10 cellular contexts compared by ENCODE assay signal in genomic region chr22:32103648-32104326, GRCh38. TPM values are rescaled to one million over a fixed set of nuclear protein-coding genes. Genes with fewer than 3 reads are reported as not detected.
DNase-seq lines count a peak whose midpoint lies in the region; ATAC-seq, FAIRE-seq and TF ChIP-seq lines count a peak whose summit lies in the region.
"Had no signal": no experiment of that assay in that cellular context is flagged by ENCODE, and none has a peak within 500 bp of the region (broad histone marks: within the 10 kb centered on the region; RNA-seq: fewer than 3 reads in every experiment).

No MANE protein-coding gene starts in this region.

- peak; percentile 25; the same call in 1 of the 2 replicates for TF ChIP-seq CTCF in BJ (IDR thresholded peaks at IDR 0.05; ENCODE audit: insufficient read depth, low read depth, low read length)
- peak; percentile 18 for TF ChIP-seq CTCF in GM13977 (IDR thresholded peaks at IDR 0.05; ENCODE audit: extremely low read depth, insufficient read depth, missing control alignments)
- TF ChIP-seq CTCF in RWPE2 (IDR thresholded peaks at IDR 0.05; ENCODE audit: poor library complexity, severe bottlenecking) = peak; percentile 48

- no peak overlapping the region for H3K27ac ChIP-seq in RWPE2 (ENCODE audit: poor library complexity, severe bottlenecking)

- CTCF ChIA-PET in BJ (lab: Yijun Ruan, JAX) = interaction anchor here (0.7 to 1.5 kb wide), 3 partner anchors 151 to 946 kb away, joined by 3 to 5 read pairs (median 3); partner anchors contain the start of gene SLC5A4

- FAIRE-seq in islet of Langerhans (lab: Jason Lieb, UNC) (peak; percentile 84), GM19239 (lab: Jason Lieb, UNC) (no peak)

- DNase-seq in BJ (ENCODE audit: low read depth) = no peak
- no peak for DNase-seq in GM13977 (ENCODE audit: low spot score)
- DNase-seq in RWPE2 (ENCODE audit: low spot score) = no peak
- no peak for DNase-seq in GM19239 (ENCODE audit: insufficient read length, low spot score)
- no peak for DNase-seq in SK-N-DZ (ENCODE audit: low spot score)
- DNase-seq: activated effector memory CD4-positive, alpha-beta T cell treated with anti-CD3 and anti-CD28 coated beads, Interleukin-2, amount 50 U/mL, for 16 hours; stimulated activated CD4-positive, alpha-beta T cell treated with anti-CD3 and anti-CD28 coated beads, Interleukin-2, amount 100 ng/mL, for 24 hours had no signal

- POLR2A ChIA-PET in BJ (lab: Charles Lee) = no interaction called here

- H3K4me3 ChIP-seq in BJ (ENCODE audit: low read depth, low read length) = no peak overlapping the region
- H3K4me3 ChIP-seq in RWPE2 (ENCODE audit: severe bottlenecking) = no peak overlapping the region

- H3K9me3 ChIP-seq in RWPE2 (ENCODE audit: severe bottlenecking) = no peaks in the 10 kb centered on the region

- H3K27me3 ChIP-seq in BJ (ENCODE audit: control insufficient read depth, insufficient read depth, low read length) = no peaks in the 10 kb centered on the region
- no peaks in the 10 kb centered on the region for H3K27me3 ChIP-seq in RWPE2 (ENCODE audit: insufficient read depth, poor library complexity, severe bottlenecking)

- H3K4me1 ChIP-seq in RWPE2 (ENCODE audit: insufficient read depth, poor library complexity, severe bottlenecking) = no peaks in the 10 kb centered on the region

- ATAC-seq in RWPE2 (ENCODE audit: low read depth) = no peak
- ATAC-seq in GM21717 (IDR thresholded peaks at IDR 0.05; ENCODE audit: unreplicated experiment) = no peak
- no peak for ATAC-seq in GM21381 (IDR thresholded peaks at IDR 0.05; ENCODE audit: unreplicated experiment)

- in situ Hi-C loops in GM13977 (cut with MboI; ENCODE audit: low pct_unique_long_range_greater_than_20kb, low sequenced_read_pairs, unreplicated experiment) = no loop called here

- H3K36me3 ChIP-seq in BJ (ENCODE audit: control insufficient read depth, insufficient read depth, low read length) (no peaks in the 10 kb centered on the region), RWPE2 (ENCODE audit: low read depth) (no peaks in the 10 kb centered on the region)

RNA-seq across cellular contexts. Expression of gene C22orf42, which starts 55.3 kb away (rescaled TPM):
- polyA plus RNA-seq in BJ (2011; rRNA removed) = not detected in 2 replicates
- not detected in 2 replicates for polyA minus RNA-seq in BJ (2011; rRNA and poly(A)+ RNA removed)
- not detected in 2 replicates for polyA plus RNA-seq in SK-N-DZ (2014; cell fraction: cytosol; rRNA removed)
- not detected in 2 replicates for polyA plus RNA-seq in SK-N-DZ (2014; cell fraction: nucleus; rRNA removed)
